1 cellular context compared by ENCODE assay signal in the genomic region with DNA sequence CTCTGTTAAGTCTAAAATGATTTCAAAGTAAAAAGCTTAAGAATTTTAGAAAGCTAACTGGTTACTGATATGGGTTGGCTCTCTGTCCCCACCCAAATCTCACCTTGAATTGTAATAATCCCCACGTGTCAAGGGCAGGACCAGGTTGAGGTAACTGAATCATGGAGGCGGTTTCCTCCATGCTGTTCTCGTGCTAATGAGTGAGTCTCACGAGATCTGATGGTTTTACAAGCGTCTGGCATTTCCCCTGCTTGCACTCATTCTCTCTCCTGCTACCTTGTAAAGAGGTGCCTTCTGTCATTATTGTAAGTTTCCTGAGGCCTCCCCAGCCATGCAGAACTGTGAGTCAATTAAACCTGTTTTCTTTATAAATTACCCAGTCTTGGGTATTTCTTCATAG.
TF ChIP-seq lines count a peak whose summit lies in the region.

No MANE protein-coding gene starts in this region.

TF ChIP-seq in K562, 482 proteins besides CTCF, POLR2A, EP300 and RAD21:
- peak; percentile 80 for TF ChIP-seq CHD2 (IDR thresholded peaks at IDR 0.05; ENCODE audit: low read depth, low read length)
